Comparison of ENCODE assay signal across 2 cellular contexts in genomic region chr12:12841428-12841827, GRCh38. TPM values are rescaled to one million over a fixed set of nuclear protein-coding genes. Genes with fewer than 3 reads are reported as not detected.
"Had no signal": no experiment of that assay in that cellular context is flagged by ENCODE, and none has a peak within 500 bp of the region (broad histone marks: within the 10 kb centered on the region; RNA-seq: fewer than 3 reads in every experiment).

No MANE protein-coding gene starts in this region.

RNA-seq across cellular contexts. Expression of gene GPRC5A, which starts 49.9 kb away (rescaled TPM):
- total RNA-seq: naive thymus-derived CD8-positive, alpha-beta T cell; neural crest cell had no signal
- polyA plus RNA-seq: naive thymus-derived CD8-positive, alpha-beta T cell had no signal
